Comparison of ENCODE assay signal across 18 cellular contexts in genomic region chr16:11164482-11165270, GRCh38.
DNase-seq lines count a peak whose midpoint lies in the region; ATAC-seq lines count a peak whose summit lies in the region.
"Had no signal": no experiment of that assay in that cellular context is flagged by ENCODE, and none has a peak within 500 bp of the region (broad histone marks: within the 10 kb centered on the region; RNA-seq: fewer than 3 reads in every experiment).

No MANE protein-coding gene starts in this region.

- no peak overlapping the region for H3K4me3 Mint-ChIP-seq in activated CD8-positive, alpha-beta T cell treated with anti-CD3 and anti-CD28 coated beads, Interleukin-2, amount 10 ng/mL, durations not matched to agents 7 days and 5 days
- H3K4me3 Mint-ChIP-seq: immature natural killer cell; stimulated activated naive CD8-positive, alpha-beta T cell treated with anti-CD3 and anti-CD28 coated beads, Interleukin-15, amount 100 ng/mL, for 72 hours had no signal

- peak overlapping the region; percentile 67 for H4K91ac ChIP-seq in mesenchymal stem cell (ENCODE audit: low read length)

- no peaks in the 10 kb centered on the region for H3K27me3 Mint-ChIP-seq in activated CD8-positive, alpha-beta T cell treated with anti-CD3 and anti-CD28 coated beads, Interleukin-2, amount 10 ng/mL, durations not matched to agents 7 days and 5 days (ENCODE audit: low read depth)
- H3K27me3 Mint-ChIP-seq: stimulated activated naive CD8-positive, alpha-beta T cell treated with anti-CD3 and anti-CD28 coated beads, Interleukin-15, amount 100 ng/mL, for 72 hours had no signal

- peaks cover 92% of the 10 kb centered on the region for H3K4me1 Mint-ChIP-seq in activated CD8-positive, alpha-beta T cell treated with anti-CD3 and anti-CD28 coated beads, Interleukin-2, amount 10 ng/mL, durations not matched to agents 7 days and 5 days (ENCODE audit: low read depth)
- H3K4me1 Mint-ChIP-seq: immature natural killer cell had no signal

- 80% methylated on average over 14 of the region's 14 CpGs for WGBS in mesenchymal stem cell
- WGBS in mesendoderm (ENCODE audit: extremely low coverage, insufficient coverage, low lambda C conversion rate): no CpG with 5 or more reads among the region's 14 CpGs

- H3K4me1 ChIP-seq in mesenchymal stem cell (ENCODE audit: control insufficient read depth, insufficient read depth, low read depth, low read length): peaks cover 15% of the 10 kb centered on the region
- H3K4me1 ChIP-seq in mesendoderm (ENCODE audit: control insufficient read depth, low read depth, low read length): peaks cover 2% of the 10 kb centered on the region

- no peak overlapping the region for H3K56ac ChIP-seq in mesendoderm (ENCODE audit: low read length)

- no peak for ATAC-seq in activated CD8-positive, alpha-beta T cell treated with anti-CD3 and anti-CD28 coated beads, Interleukin-2, amount 10 ng/mL, durations not matched to agents 7 days and 5 days
- no peak for ATAC-seq in GM21737 (IDR thresholded peaks at IDR 0.05; ENCODE audit: unreplicated experiment)
- ATAC-seq: stimulated activated naive CD8-positive, alpha-beta T cell treated with anti-CD3 and anti-CD28 coated beads, Interleukin-15, amount 100 ng/mL, for 72 hours had no signal

- peak overlapping the region; percentile 68 to 81 for H3K18ac ChIP-seq in mesenchymal stem cell (ENCODE audit: low read depth in 1 of 2, low read length in 2 of 2)
- no peak overlapping the region for H3K18ac ChIP-seq in mesendoderm (ENCODE audit: low read length)

- H3K23ac ChIP-seq in mesenchymal stem cell (ENCODE audit: low read length in 2 of 2): peak overlapping the region in 1 of 2 experiments; percentile 43
- H3K23ac ChIP-seq in mesendoderm (ENCODE audit: low read length): no peak overlapping the region

- H4K5ac ChIP-seq in mesendoderm (ENCODE audit: low read length): no peak overlapping the region

- H3K27ac ChIP-seq in mesenchymal stem cell (ENCODE audit: low read length, poor library complexity, severe bottlenecking) (no peak overlapping the region), mesendoderm (ENCODE audit: low read depth, low read length) (no peak overlapping the region)
- H3K27ac ChIP-seq: C4-2B, HL-60 had no signal

- peaks cover 66% of the 10 kb centered on the region for H3K36me3 Mint-ChIP-seq in activated CD8-positive, alpha-beta T cell treated with anti-CD3 and anti-CD28 coated beads, Interleukin-2, amount 10 ng/mL, durations not matched to agents 7 days and 5 days (ENCODE audit: low read depth)

- H2BK120ac ChIP-seq in mesenchymal stem cell (ENCODE audit: low read depth, low read length) (peak overlapping the region; percentile 51), mesendoderm (ENCODE audit: low read depth, low read length) (no peak overlapping the region)

- H2BK5ac ChIP-seq in mesenchymal stem cell (ENCODE audit: low read depth, low read length, poor library complexity, severe bottlenecking) (no peak overlapping the region), mesendoderm (ENCODE audit: low read length) (no peak overlapping the region)

- H2BK12ac ChIP-seq in mesenchymal stem cell (ENCODE audit: low read length in 2 of 2): peak overlapping the region; percentile 69 to 88

- H2AK5ac ChIP-seq in mesenchymal stem cell (ENCODE audit: low read length, severe bottlenecking): peak overlapping the region; percentile 34
- H2AK5ac ChIP-seq in mesendoderm (ENCODE audit: low read length): no peak overlapping the region

- CTCF ChIA-PET in activated CD8-positive, alpha-beta T cell treated with anti-CD3 and anti-CD28 coated beads, Interleukin-2, amount 10 ng/mL, durations not matched to agents 7 days and 5 days (lab: Charles Lee): interaction anchor here (1.2 to 1.3 kb wide), 2 partner anchors 13 to 91 kb away, joined by 3 to 4 read pairs; partner anchors contain the start of gene SOCS1

- H3K14ac ChIP-seq in mesenchymal stem cell (ENCODE audit: low read length in 2 of 2): peak overlapping the region in 1 of 2 experiments; percentile 64

- peaks cover 5% of the 10 kb centered on the region for H3K9me3 ChIP-seq in mesenchymal stem cell (ENCODE audit: control insufficient read depth, low read length)
- H3K9me3 ChIP-seq: esophagus squamous epithelium had no signal

- no peak overlapping the region for H3K4me3 ChIP-seq in mesenchymal stem cell (ENCODE audit: insufficient read depth in 1 of 2, low read depth in 1 of 2, low read length in 2 of 2)
- no peak overlapping the region for H3K4me3 ChIP-seq in mesendoderm (ENCODE audit: low read length)
- H3K4me3 ChIP-seq: esophagus squamous epithelium had no signal

- H2AFZ ChIP-seq in mesenchymal stem cell (ENCODE audit: low read depth, low read length): no peak overlapping the region

- peak in 2 of 3 experiments; percentile 19 to 64 for DNase-seq in NCI-H1417 (lab: John Stamatoyannopoulos, UW)
- DNase-seq in NCI-H1417 treated with DMSO at 0.1 percent for 48 hours (lab: John Stamatoyannopoulos, UW): no peak
- peak; percentile 28 for DNase-seq in DMS153 (lab: John Stamatoyannopoulos, UW)
- DNase-seq in activated CD8-positive, alpha-beta T cell treated with anti-CD3 and anti-CD28 coated beads, Interleukin-2, amount 10 ng/mL, durations not matched to agents 7 days and 5 days: no peak
- DNase-seq in mesenchymal stem cell: peak; percentile 54
- DNase-seq in mesendoderm: no peak
- DNase-seq in NCI-H2171 (lab: John Stamatoyannopoulos, UW): no peak
- DNase-seq: activated naive CD4-positive, alpha-beta T cell; esophagus squamous epithelium; glutamatergic neuron; immature natural killer cell; KG1; NCI-H1436 treated with DMSO at 0.1 percent for 48 hours; retina; stimulated activated naive CD8-positive, alpha-beta T cell treated with anti-CD3 and anti-CD28 coated beads, Interleukin-15, amount 100 ng/mL, for 72 hours had no signal

- H3K4ac ChIP-seq in mesenchymal stem cell (ENCODE audit: low read depth in 1 of 2, low read length in 2 of 2) (peak overlapping the region; percentile 52 to 73), mesendoderm (ENCODE audit: low read depth, low read length) (no peak overlapping the region)

- H4K8ac ChIP-seq in mesenchymal stem cell (ENCODE audit: low read length) (peak overlapping the region; percentile 81), mesendoderm (ENCODE audit: low read depth, low read length) (no peak overlapping the region)

- no peak overlapping the region for H2BK15ac ChIP-seq in mesenchymal stem cell (ENCODE audit: low read depth, poor library complexity, severe bottlenecking)
- H2BK15ac ChIP-seq in mesendoderm (replicated peaks; ENCODE audit: low read depth): no peak overlapping the region

- peaks cover 8% of the 10 kb centered on the region for H3K9me3 Mint-ChIP-seq in activated CD8-positive, alpha-beta T cell treated with anti-CD3 and anti-CD28 coated beads, Interleukin-2, amount 10 ng/mL, durations not matched to agents 7 days and 5 days (ENCODE audit: insufficient read depth)
- H3K9me3 Mint-ChIP-seq: immature natural killer cell had no signal

- peaks cover 18 to 53% of the 10 kb centered on the region in 2 experiments for H3K36me3 ChIP-seq in mesenchymal stem cell (ENCODE audit: control insufficient read depth in 1 of 2, insufficient read depth in 2 of 2, low read depth in 1 of 2, low read length in 2 of 2)
- H3K36me3 ChIP-seq in mesendoderm (ENCODE audit: control insufficient read depth, insufficient read depth, low read length): no peaks in the 10 kb centered on the region

- H3K9ac ChIP-seq in mesenchymal stem cell (ENCODE audit: low read length) (no peak overlapping the region), mesendoderm (ENCODE audit: low read length) (no peak overlapping the region)

- H3K4me2 ChIP-seq in mesenchymal stem cell (ENCODE audit: low read length, poor library complexity, severe bottlenecking) (no peak overlapping the region), mesendoderm (ENCODE audit: low read length) (no peak overlapping the region)

- H3K79me2 ChIP-seq in mesendoderm (ENCODE audit: control insufficient read depth, insufficient read depth, low read length): no peaks in the 10 kb centered on the region

- H3K27ac Mint-ChIP-seq in activated CD8-positive, alpha-beta T cell treated with anti-CD3 and anti-CD28 coated beads, Interleukin-2, amount 10 ng/mL, durations not matched to agents 7 days and 5 days: peak overlapping the region; percentile 72
- H3K27ac Mint-ChIP-seq: immature natural killer cell had no signal

- H3K79me1 ChIP-seq in mesenchymal stem cell (replicated peaks; ENCODE audit: low read length, poor library complexity, severe bottlenecking) (peaks cover 4% of the 10 kb centered on the region), mesendoderm (ENCODE audit: low read length) (no peaks in the 10 kb centered on the region)

- POLR2A ChIA-PET in activated CD8-positive, alpha-beta T cell treated with anti-CD3 and anti-CD28 coated beads, Interleukin-2, amount 10 ng/mL, durations not matched to agents 7 days and 5 days (lab: Charles Lee): interaction anchor here (0.7 kb wide), 2 partner anchors 19 to 91 kb away, joined by 3 read pairs; no protein-coding TSS in a partner anchor

- H3K27me3 ChIP-seq in mesenchymal stem cell (ENCODE audit: control insufficient read depth in 1 of 2, insufficient read depth in 1 of 2, low read length in 2 of 2): no peaks in the 10 kb centered on the region
- no peaks in the 10 kb centered on the region for H3K27me3 ChIP-seq in mesendoderm (ENCODE audit: insufficient read depth, low read length, poor library complexity)
- H3K27me3 ChIP-seq: esophagus squamous epithelium had no signal

Comparison
In these comparisons a context has a peak if more than half of its experiments do, and no peak if none do; other contexts are left out.
1. DNase-seq: peak in NCI-H1417 (2 of 3), DMS153 (single experiment) and mesenchymal stem cell (single experiment); none in NCI-H1417 treated with DMSO at 0.1 percent for 48 hours (single experiment), activated CD8-positive, alpha-beta T cell treated with anti-CD3 and anti-CD28 coated beads, Interleukin-2, amount 10 ng/mL, durations not matched to agents 7 days and 5 days (single experiment), mesendoderm (single experiment) and NCI-H2171 (single experiment).